Comparison of ENCODE assay signal across 18 cellular contexts in genomic region chr14:71692496-71692895, GRCh38.
DNase-seq lines count a peak whose midpoint lies in the region; ATAC-seq and TF ChIP-seq lines count a peak whose summit lies in the region.
"Had no signal": no experiment of that assay in that cellular context is flagged by ENCODE, and none has a peak within 500 bp of the region (broad histone marks: within the 10 kb centered on the region; RNA-seq: fewer than 3 reads in every experiment).

No MANE protein-coding gene starts in this region.

- no peak for TF ChIP-seq RAD21 in IMR-90 (IDR thresholded peaks at IDR 0.05; ENCODE audit: low read length)

- no peaks in the 10 kb centered on the region for H3K9me3 ChIP-seq in IMR-90 (ENCODE audit: control insufficient read depth, insufficient read depth, low read length)
- H3K9me3 ChIP-seq in CD4-positive, alpha-beta T cell (ENCODE audit: control insufficient read depth, low read length), result no peaks in the 10 kb centered on the region
- H3K9me3 ChIP-seq: spleen, upper lobe of left lung had no signal

- H3K4me3 ChIP-seq in ACC112 (ENCODE audit: low read depth, low read length) (no peak overlapping the region), IMR-90 (ENCODE audit: insufficient read depth, low read depth, low read length) (no peak overlapping the region)
- H3K4me3 ChIP-seq: spleen, upper lobe of left lung had no signal

- H2AFZ ChIP-seq in ACC112 (ENCODE audit: low read length, unreplicated experiment) (no peak overlapping the region), IMR-90 (replicated peaks; ENCODE audit: low read length, poor library complexity) (no peak overlapping the region)

- peak overlapping the region; percentile 37 for H2BK5ac ChIP-seq in IMR-90 (ENCODE audit: low read depth, low read length, poor library complexity, severe bottlenecking)

- H3K36me3 ChIP-seq in ACC112 (ENCODE audit: insufficient read depth, low read length) (peaks cover 6% of the 10 kb centered on the region; the same call in 1 of the 2 replicates), IMR-90 (ENCODE audit: control insufficient read depth, insufficient read depth, low read length) (peaks cover 4% of the 10 kb centered on the region; the same call in 1 of the 2 replicates)

- H3K9me3 Mint-ChIP-seq in glutamatergic neuron (ENCODE audit: unreplicated experiment), result no peaks in the 10 kb centered on the region
- H3K9me3 Mint-ChIP-seq in CD4-positive, alpha-beta T cell, result no peaks in the 10 kb centered on the region
- H3K9me3 Mint-ChIP-seq: activated T-cell treated with anti-CD3 and anti-CD28 coated beads, Interleukin-2, amount 50 U/mL, for 4 hours; brain; natural killer cell treated with Interleukin-12 subunit alpha and Interleukin-12 subunit beta and Interleukin-15 and Interleukin-18, amount 100 ng/mL, for 72 hours had no signal

- peak; percentile 69 for DNase-seq in IMR-90
- DNase-seq in cerebellum (ENCODE audit: low spot score), result peak; percentile 9
- peak; percentile 84 for DNase-seq in medulla oblongata (ENCODE audit: extremely low spot score)
- no peak for DNase-seq in glutamatergic neuron
- no peak for DNase-seq in OCI-M2 (lab: John Stamatoyannopoulos, UW; ENCODE audit: unreplicated experiment)
- DNase-seq in SKM-1 treated with dmso at 0.1 percent for 144 hours (lab: John Stamatoyannopoulos, UW; ENCODE audit: unreplicated experiment), result no peak
- DNase-seq in CD4-positive, alpha-beta T cell, result no peak
- DNase-seq: activated CD4-positive, CD25-positive, alpha-beta regulatory T cell; activated T-cell treated with anti-CD3 and anti-CD28 coated beads, Interleukin-2, amount 50 U/mL, for 4 hours; kidney; NCI-H446 treated with DMSO at 0.1 percent for 48 hours; Right ventricle myocardium superior; spleen had no signal

- H3K4ac ChIP-seq in IMR-90 (ENCODE audit: low read depth, low read length), result peak overlapping the region; percentile 6; the same call in 1 of the 2 replicates

- H3K79me1 ChIP-seq in IMR-90 (ENCODE audit: low read depth in 1 of 2, low read length in 2 of 2), result peaks cover 23 to 31% of the 10 kb centered on the region in 2 experiments

- no peaks in the 10 kb centered on the region for H4K20me1 ChIP-seq in IMR-90 (ENCODE audit: insufficient read depth, low read length)

- H3K4me1 Mint-ChIP-seq in glutamatergic neuron (ENCODE audit: low read depth, unreplicated experiment), result no peaks in the 10 kb centered on the region
- peaks cover 29% of the 10 kb centered on the region for H3K4me1 Mint-ChIP-seq in CD4-positive, alpha-beta T cell (ENCODE audit: low read depth)
- H3K4me1 Mint-ChIP-seq: B cell had no signal

- POLR2A ChIA-PET in IMR-90 (lab: Charles Lee; ENCODE audit: unreplicated experiment), result no interaction called here
- POLR2A ChIA-PET in CD4-positive, alpha-beta T cell (lab: Charles Lee), result no interaction called here

- no peak overlapping the region; the same call in 1 of the 2 replicates for H4K91ac ChIP-seq in IMR-90 (ENCODE audit: insufficient read depth, low read depth, low read length)

- H3K27me3 ChIP-seq in ACC112 (ENCODE audit: insufficient read depth, low read length) (no peaks in the 10 kb centered on the region), IMR-90 (ENCODE audit: control insufficient read depth, insufficient read depth, low read length) (no peaks in the 10 kb centered on the region)
- no peaks in the 10 kb centered on the region for H3K27me3 ChIP-seq in CD4-positive, alpha-beta T cell (ENCODE audit: control insufficient read depth, insufficient read depth, low read length)
- H3K27me3 ChIP-seq: spleen, upper lobe of left lung had no signal

- no peak overlapping the region for H2AK9ac ChIP-seq in IMR-90 (replicated peaks; ENCODE audit: low read depth, low read length, poor library complexity)

- no TSS peak for BruUV-seq in IMR-90 (replicated peaks; lab: Mats Ljungman, UMichigan)

- H3K27me3 Mint-ChIP-seq in glutamatergic neuron (ENCODE audit: unreplicated experiment), result no peaks in the 10 kb centered on the region
- no peaks in the 10 kb centered on the region for H3K27me3 Mint-ChIP-seq in CD4-positive, alpha-beta T cell
- H3K27me3 Mint-ChIP-seq: B cell; brain; natural killer cell treated with Interleukin-12 subunit alpha and Interleukin-12 subunit beta and Interleukin-15 and Interleukin-18, amount 100 ng/mL, for 72 hours had no signal

- H2BK15ac ChIP-seq in IMR-90 (ENCODE audit: low read depth, low read length), result peak overlapping the region; percentile 6; the same call in 1 of the 3 replicates

- H2BK120ac ChIP-seq in IMR-90 (ENCODE audit: low read depth, low read length), result no peak overlapping the region

- no peaks in the 10 kb centered on the region for H3K79me2 ChIP-seq in ACC112 (ENCODE audit: control insufficient read depth, insufficient read depth, low read length, unreplicated experiment)

- 0 out of 2 replicates have a peak overlapping the region, but pooled peaks have one; percentile 1 for H3K14ac ChIP-seq in IMR-90 (replicated peaks; ENCODE audit: low read depth, low read length)

- H3K18ac ChIP-seq in IMR-90 (ENCODE audit: low read depth, low read length), result no peak overlapping the region

- H4K5ac ChIP-seq in IMR-90 (ENCODE audit: low read depth, low read length), result no peak overlapping the region

- H2BK20ac ChIP-seq in IMR-90 (ENCODE audit: low read depth, low read length), result no peak overlapping the region

- H3K27ac Mint-ChIP-seq in glutamatergic neuron (ENCODE audit: unreplicated experiment), result no peak overlapping the region
- no peak overlapping the region for H3K27ac Mint-ChIP-seq in CD4-positive, alpha-beta T cell
- H3K27ac Mint-ChIP-seq: B cell; natural killer cell treated with Interleukin-12 subunit alpha and Interleukin-12 subunit beta and Interleukin-15 and Interleukin-18, amount 100 ng/mL, for 72 hours had no signal

- H3K23ac ChIP-seq in IMR-90 (ENCODE audit: low read depth, low read length), result no peak overlapping the region

- in situ Hi-C loops in IMR-90 (cut with MboI; ENCODE audit: low sequenced_read_pairs), result no loop called here

- no peak overlapping the region for H3K4me2 ChIP-seq in IMR-90 (ENCODE audit: low read depth, low read length)

- no peak overlapping the region for H3K9ac ChIP-seq in IMR-90 (ENCODE audit: low read depth, low read length)

- H3K36me3 Mint-ChIP-seq in glutamatergic neuron (ENCODE audit: unreplicated experiment), result no peaks in the 10 kb centered on the region
- H3K36me3 Mint-ChIP-seq in CD4-positive, alpha-beta T cell (ENCODE audit: low read depth), result peaks cover 54% of the 10 kb centered on the region

- peak; percentile 89 for ATAC-seq in IMR-90 (ENCODE audit: low read depth)
- ATAC-seq in CD4-positive, alpha-beta T cell (ENCODE audit: poor library complexity), result no peak
- ATAC-seq: activated T-cell treated with anti-CD3 and anti-CD28 coated beads, Interleukin-2, amount 50 U/mL, for 4 hours; natural killer cell treated with Interleukin-12 subunit alpha and Interleukin-12 subunit beta and Interleukin-15 and Interleukin-18, amount 100 ng/mL, for 72 hours had no signal

- no peak overlapping the region for H3K56ac ChIP-seq in IMR-90 (ENCODE audit: extremely low read depth, insufficient read depth, low read length)

- TF ChIP-seq CTCF in IMR-90 (conservative IDR thresholded peaks at IDR 0.05; ENCODE audit: low read depth, low read length) (no peak), glutamatergic neuron (IDR thresholded peaks at IDR 0.05; ENCODE audit: partially characterized antibody, unreplicated experiment) (no peak)
- no peak for TF ChIP-seq CTCF in CD4-positive, alpha-beta T cell (IDR thresholded peaks at IDR 0.05)

- H3K4me1 ChIP-seq in ACC112 (ENCODE audit: control insufficient read depth, insufficient read depth, low read length, unreplicated experiment), result peaks cover 29% of the 10 kb centered on the region
- H3K4me1 ChIP-seq in IMR-90 (ENCODE audit: control insufficient read depth, insufficient read depth, low read length), result peaks cover 17% of the 10 kb centered on the region

- H2AK5ac ChIP-seq in IMR-90 (ENCODE audit: low read depth, low read length), result peak overlapping the region; percentile 41; the same call in 1 of the 2 replicates

- peaks cover 9% of the 10 kb centered on the region; the same call in 1 of the 2 replicates for H3K9me1 ChIP-seq in IMR-90 (ENCODE audit: insufficient read depth, low read length)

- H3K4me3 Mint-ChIP-seq in glutamatergic neuron (ENCODE audit: unreplicated experiment), result no peak overlapping the region
- H3K4me3 Mint-ChIP-seq in CD4-positive, alpha-beta T cell, result no peak overlapping the region
- H3K4me3 Mint-ChIP-seq: activated T-cell treated with anti-CD3 and anti-CD28 coated beads, Interleukin-2, amount 50 U/mL, for 4 hours; B cell; natural killer cell treated with Interleukin-12 subunit alpha and Interleukin-12 subunit beta and Interleukin-15 and Interleukin-18, amount 100 ng/mL, for 72 hours had no signal

- CTCF ChIA-PET in IMR-90 (lab: Yijun Ruan, JAX), result no interaction called here
- CTCF ChIA-PET in CD4-positive, alpha-beta T cell (lab: Charles Lee), result no interaction called here

- intact Hi-C loops in IMR-90 (cut with micrococcal nuclease), result no loop called here
- intact Hi-C loops in CD4-positive, alpha-beta T cell (cut with DNase I, micrococcal nuclease), result no loop called here

- WGBS in IMR-90 (ENCODE audit: extremely low coverage in 2 of 2, insufficient read length in 1 of 2), 2 experiments, result no CpG with 5 or more reads among the region's 4 CpGs

- 0 out of 2 replicates have a peak overlapping the region, but pooled peaks have one; percentile 34 for H3K27ac ChIP-seq in ACC112 (ENCODE audit: low read depth, low read length)
- no peak overlapping the region for H3K27ac ChIP-seq in IMR-90 (ENCODE audit: insufficient read depth, low read length)
- H3K27ac ChIP-seq in CD4-positive, alpha-beta T cell (ENCODE audit: low read depth, low read length), result no peak overlapping the region

- TF ChIP-seq POLR2A in IMR-90 (IDR thresholded peaks at IDR 0.05; ENCODE audit: low read depth, low read length), result no peak

- dilution Hi-C loops in IMR-90 (cut with HindIII; ENCODE audit: low sequenced_read_pairs, unreplicated experiment), result no loop called here

- H4K8ac ChIP-seq in IMR-90 (ENCODE audit: low read depth in 2 of 2, low read length in 2 of 2), result peak overlapping the region in 1 of 2 experiments; percentile 31; a peak in 1 of 4 replicates

TF ChIP-seq in IMR-90, 13 proteins besides CTCF, POLR2A, EP300 and RAD21 (continues in another document):
- TF ChIP-seq MAZ (IDR thresholded peaks at IDR 0.05; ENCODE audit: borderline replicate concordance, low read depth, low read length), result no peak
- TF ChIP-seq CHD1 (IDR thresholded peaks at IDR 0.05; ENCODE audit: low read depth, low read length), result no peak
- TF ChIP-seq MXI1 (IDR thresholded peaks at IDR 0.05; ENCODE audit: borderline replicate concordance, low read depth, low read length), result no peak
- TF ChIP-seq RCOR1 (IDR thresholded peaks at IDR 0.05; ENCODE audit: insufficient replicate concordance, low read length), result no peak
- no peak for TF ChIP-seq NFE2L2 (IDR thresholded peaks at IDR 0.05; ENCODE audit: low read depth, low read length)
- TF ChIP-seq SMC3 (IDR thresholded peaks at IDR 0.05; ENCODE audit: low read depth, low read length), result no peak

Comparison
In these comparisons a context has a peak if more than half of its experiments do, and no peak if none do; other contexts are left out.
1. DNase-seq: peak in IMR-90 (single experiment), cerebellum (single experiment) and medulla oblongata (single experiment); none in glutamatergic neuron (single experiment), OCI-M2 (single experiment), SKM-1 treated with dmso at 0.1 percent for 144 hours (single experiment) and CD4-positive, alpha-beta T cell (0 of 10).